Comparison of ENCODE assay signal across 20 cellular contexts in genomic region chr7:45721949-45722598, GRCh38.
A peak's percentile ranks its signal among the peaks of the same experiment; 100 is the strongest.
DNase-seq lines count a peak whose midpoint lies in the region; ATAC-seq, FAIRE-seq and TF ChIP-seq lines count a peak whose summit lies in the region.
"Had no signal": no experiment of that assay in that cellular context is flagged by ENCODE, and none has a peak within 500 bp of the region (broad histone marks: within the 10 kb centered on the region; RNA-seq: fewer than 3 reads in every experiment).

No MANE protein-coding gene starts in this region.

- peaks cover 23% of the 10 kb centered on the region for H3K36me3 ChIP-seq in BE2C
- H3K36me3 ChIP-seq in K562 (ENCODE audit: control insufficient read depth, insufficient read depth, low read length), result peaks cover 24% of the 10 kb centered on the region; the same call in 2 of the 3 replicates

- TF ChIP-seq CTCF in BE2C (IDR thresholded peaks at IDR 0.05; ENCODE audit: low read depth, low read length), result peak; percentile 34; the same call in 1 of the 2 replicates
- 0 out of 6 replicates have a peak, but pooled peaks of 1 of the 3 experiments have one; percentile 28 for TF ChIP-seq CTCF in K562 (IDR thresholded peaks at IDR 0.05 in 2 of 3, conservative IDR thresholded peaks at IDR 0.05 in 1 of 3; ENCODE audit: insufficient read depth in 2 of 3, low read depth in 1 of 3, low read length in 3 of 3)

- DNase-seq in BE2C, result no peak
- DNase-seq in H4 (ENCODE audit: low spot score), result peak; percentile 8
- peak in 1 of 4 experiments; percentile 9 for DNase-seq in K562 (ENCODE audit: extremely low read depth in 1 of 4, low spot score in 3 of 4)
- no peak for DNase-seq in left lobe of liver (ENCODE audit: low spot score)
- no peak for DNase-seq in anterior cingulate cortex (lab: John Stamatoyannopoulos, UW)
- DNase-seq in activated gamma-delta T cell (lab: John Stamatoyannopoulos, UW), result no peak
- no peak for DNase-seq in NCI-H69 (lab: John Stamatoyannopoulos, UW)
- DNase-seq in T1000 (lab: John Stamatoyannopoulos, UW), result no peak
- DNase-seq: cortex of kidney; heart right ventricle; kidney glomerular epithelial cell; NCI-H1105 treated with DMSO at 0.1 percent for 48 hours; sigmoid colon; stimulated activated CD4-positive, alpha-beta T cell treated with anti-CD3 and anti-CD28 coated beads, Interleukin-2, amount 100 ng/mL, for 24 hours had no signal

- POLR2A ChIA-PET in K562 (lab: Yijun Ruan, JAX), result no interaction called here

- no peak overlapping the region for H3K27ac ChIP-seq in K562 (ENCODE audit: extremely low read depth, low read depth, low read length)
- H3K27ac ChIP-seq: epithelial cell of prostate, heart right ventricle, HL-60, KMS-11, sigmoid colon, suprapubic skin had no signal

- no peaks in the 10 kb centered on the region; the same call in 1 of the 2 replicates for H4K20me1 ChIP-seq in K562 (replicated peaks; ENCODE audit: control insufficient read depth, insufficient read depth, low read length)

- 0 out of 2 replicates have a peak, but pooled peaks have one; percentile 37 for TF ChIP-seq POLR2A in K562 (conservative IDR thresholded peaks at IDR 0.05)

- no peaks in the 10 kb centered on the region for H3K79me2 ChIP-seq in K562 (ENCODE audit: control insufficient read depth, insufficient read depth, low read length)

- no peak for TF ChIP-seq EP300 in K562 (IDR thresholded peaks at IDR 0.05; ENCODE audit: low read length)

- TF ChIP-seq RAD21 in K562 (CRISPR knock-in tag; conservative IDR thresholded peaks at IDR 0.05 in 1 of 2, IDR thresholded peaks at IDR 0.05 in 1 of 2), result no peak

- no peak overlapping the region for H3K9ac ChIP-seq in K562 (ENCODE audit: insufficient read depth in 1 of 2, low read depth in 2 of 2, low read length in 2 of 2)
- H3K9ac ChIP-seq: KMS-11 had no signal

- H3K27me3 ChIP-seq in BE2C (no peaks in the 10 kb centered on the region), K562 (ENCODE audit: control insufficient read depth in 2 of 2, insufficient read depth in 2 of 2, low read length in 2 of 2) (peaks cover 10 to 17% of the 10 kb centered on the region in 2 experiments; a peak in 4 of 5 replicates)
- H3K27me3 ChIP-seq: heart right ventricle, sigmoid colon had no signal

- CTCF ChIA-PET in K562 (lab: Yijun Ruan, JAX; ENCODE audit: low intra/inter-chr PET ratio), result no interaction called here

- ATAC-seq in K562, result peak; percentile 56
- ATAC-seq in left lobe of liver, result peak; percentile 25
- ATAC-seq: activated CD4-positive, CD25-positive, alpha-beta regulatory T cell treated with anti-CD3 and anti-CD28 coated beads, Interleukin-2, amount 50 U/mL, for 24 hours; heart right ventricle had no signal

- in situ Hi-C loops in K562 (cut with MboI), result no loop called here

- no peaks in the 10 kb centered on the region for H3K9me3 ChIP-seq in BE2C
- no peaks in the 10 kb centered on the region for H3K9me3 ChIP-seq in K562 (replicated peaks; ENCODE audit: control insufficient read depth, insufficient read depth, low read depth, low read length)
- H3K9me3 ChIP-seq: heart right ventricle, sigmoid colon, suprapubic skin had no signal

- intact Hi-C loops in K562 (cut with micrococcal nuclease), result no loop called here

- no TSS peak for BruUV-seq in K562 (replicated peaks; lab: Mats Ljungman, UMichigan)

- FAIRE-seq in K562 (lab: Jason Lieb, UNC), result no peak
- FAIRE-seq: astrocyte had no signal

- no peak overlapping the region for H3K4me3 ChIP-seq in BE2C (ENCODE audit: low read depth, low read length)
- H3K4me3 ChIP-seq in K562, result no peak overlapping the region
- H3K4me3 ChIP-seq: heart right ventricle, sigmoid colon, suprapubic skin had no signal

- 66% methylated on average over 19 of the region's 19 CpGs for WGBS in K562 (ENCODE audit: insufficient coverage, low coverage, missing lambda C conversion rate)

- no peak overlapping the region for H2AFZ ChIP-seq in K562 (ENCODE audit: low read depth, low read length)

- H3K9me1 ChIP-seq in K562 (ENCODE audit: control insufficient read depth, insufficient read depth, low read length), result no peaks in the 10 kb centered on the region

- H3K4me2 ChIP-seq in K562 (ENCODE audit: insufficient read depth, low read length), result no peak overlapping the region
- H3K4me2 ChIP-seq: KMS-11 had no signal

- H3K4me1 ChIP-seq in BE2C (no peaks in the 10 kb centered on the region), K562 (replicated peaks in 1 of 2; ENCODE audit: control insufficient read depth in 2 of 2, insufficient read depth in 2 of 2, low read length in 2 of 2) (peaks cover 0 to 4% of the 10 kb centered on the region in 2 experiments; a peak in 1 of 5 replicates)
- H3K4me1 ChIP-seq: sigmoid colon, suprapubic skin had no signal

TF ChIP-seq in K562, 482 proteins besides CTCF, POLR2A, EP300 and RAD21:
- no peak for TF ChIP-seq C11orf30 (IDR thresholded peaks at IDR 0.05; ENCODE audit: low read depth)
- TF ChIP-seq POLR2G (IDR thresholded peaks at IDR 0.05; ENCODE audit: low read depth, low read length), result peak; percentile 53
- TF ChIP-seq ETS2 (tag; IDR thresholded peaks at IDR 0.05; ENCODE audit: borderline replicate concordance, poor library complexity, severe bottlenecking), result no peak
- peak; percentile 38; the same call in 1 of the 2 replicates for TF ChIP-seq POLR2AphosphoS2 (IDR thresholded peaks at IDR 0.05; ENCODE audit: low read length)
- TF ChIP-seq YBX1 (IDR thresholded peaks at IDR 0.05), result no peak
- TF ChIP-seq NFRKB (IDR thresholded peaks at IDR 0.05; ENCODE audit: low read depth), result no peak
- no peak for TF ChIP-seq RREB1 (CRISPR knock-in tag; IDR thresholded peaks at IDR 0.05)
- no peak for TF ChIP-seq NFIC (IDR thresholded peaks at IDR 0.05)
